ENCODE assay signal across 1 cellular context in genomic region chr1:25232027-25232865, GRCh38.
TF ChIP-seq lines count a peak whose summit lies in the region.

Gene SYF2, minus strand, starts transcription at chr1:25232502. Its CDS starts 35 bp downstream, at chr1:25232467.

TF ChIP-seq in HepG2, 621 proteins besides CTCF, POLR2A, EP300 and RAD21 (continued from another document and continues in another):
- no peak for TF ChIP-seq MLX (CRISPR knock-in tag; IDR thresholded peaks at IDR 0.05)
- no peak for TF ChIP-seq LCORL (IDR thresholded peaks at IDR 0.05)
- no peak for TF ChIP-seq LCORL (CRISPR knock-in tag; IDR thresholded peaks at IDR 0.05)
- no peak for TF ChIP-seq ZNF567 (CRISPR knock-in tag; IDR thresholded peaks at IDR 0.05; ENCODE audit: borderline replicate concordance)
- no peak for TF ChIP-seq IKZF1 (IDR thresholded peaks at IDR 0.05)
- 0 out of 2 replicates have a peak, but pooled peaks have one; percentile 80 for TF ChIP-seq DMAP1 (CRISPR knock-in tag; IDR thresholded peaks at IDR 0.05)
- no peak for TF ChIP-seq ZNF644 (CRISPR knock-in tag; IDR thresholded peaks at IDR 0.05; ENCODE audit: low read depth)
- peak; percentile 66; the same call in 1 of the 2 replicates for TF ChIP-seq DNMT3B (CRISPR knock-in tag; conservative IDR thresholded peaks at IDR 0.05)
- TF ChIP-seq TAF1 (CRISPR knock-in tag; IDR thresholded peaks at IDR 0.05) = peak; percentile 85
- no peak for TF ChIP-seq ZNF512 (CRISPR knock-in tag; IDR thresholded peaks at IDR 0.05)
- TF ChIP-seq FOXA3 (CRISPR knock-in tag; IDR thresholded peaks at IDR 0.05) = 0 out of 2 replicates have a peak, but pooled peaks have one; percentile 36
- no peak for TF ChIP-seq ZNF674 (CRISPR knock-in tag; IDR thresholded peaks at IDR 0.05; ENCODE audit: low read depth)
- TF ChIP-seq TCF7 (IDR thresholded peaks at IDR 0.05; ENCODE audit: low read depth) = no peak
- peak; percentile 71 for TF ChIP-seq SP4 (CRISPR knock-in tag; IDR thresholded peaks at IDR 0.05)
- TF ChIP-seq ONECUT2 (CRISPR knock-in tag; IDR thresholded peaks at IDR 0.05) = no peak
- TF ChIP-seq KLF9 (CRISPR knock-in tag; IDR thresholded peaks at IDR 0.05; ENCODE audit: low read depth) = no peak
- no peak for TF ChIP-seq NR2F2 (IDR thresholded peaks at IDR 0.05; ENCODE audit: borderline replicate concordance, low read depth)
- no peak for TF ChIP-seq ZNF496 (CRISPR knock-in tag; IDR thresholded peaks at IDR 0.05; ENCODE audit: insufficient replicate concordance)
- TF ChIP-seq TCF7L2 (IDR thresholded peaks at IDR 0.05; ENCODE audit: low read depth, low read length) = no peak
- TF ChIP-seq ZNF343 (CRISPR knock-in tag; IDR thresholded peaks at IDR 0.05) = no peak
- no peak; the same call in 1 of the 2 replicates for TF ChIP-seq POGK (CRISPR knock-in tag; conservative IDR thresholded peaks at IDR 0.05)
- no peak for TF ChIP-seq HINFP (CRISPR knock-in tag; IDR thresholded peaks at IDR 0.05; ENCODE audit: low read depth)
- no peak for TF ChIP-seq ZSCAN22 (CRISPR knock-in tag; IDR thresholded peaks at IDR 0.05)
- TF ChIP-seq EZH2 (conservative IDR thresholded peaks at IDR 0.05; ENCODE audit: low read depth, low read length) = no peak
- TF ChIP-seq FOSL2 (CRISPR knock-in tag; IDR thresholded peaks at IDR 0.05) = no peak
- no peak; the same call in 1 of the 2 replicates for TF ChIP-seq FOXO1 (CRISPR knock-in tag; IDR thresholded peaks at IDR 0.05)
- TF ChIP-seq ZNF616 (CRISPR knock-in tag; IDR thresholded peaks at IDR 0.05; ENCODE audit: low read depth) = 0 out of 2 replicates have a peak, but pooled peaks have one; percentile 31
- TF ChIP-seq KIAA2018 (CRISPR knock-in tag; IDR thresholded peaks at IDR 0.05; ENCODE audit: borderline replicate concordance) = no peak
- no peak for TF ChIP-seq ZNF672 (CRISPR knock-in tag; IDR thresholded peaks at IDR 0.05)
- no peak for TF ChIP-seq TSC22D2 (CRISPR knock-in tag; IDR thresholded peaks at IDR 0.05; ENCODE audit: borderline replicate concordance)
- no peak for TF ChIP-seq XBP1 (CRISPR knock-in tag; IDR thresholded peaks at IDR 0.05)
- peak; percentile 90 for TF ChIP-seq NR2C2 (CRISPR knock-in tag; IDR thresholded peaks at IDR 0.05; ENCODE audit: borderline replicate concordance)
- TF ChIP-seq TEF (CRISPR knock-in tag; IDR thresholded peaks at IDR 0.05) = no peak
- TF ChIP-seq ZNF253 (CRISPR knock-in tag; IDR thresholded peaks at IDR 0.05; ENCODE audit: borderline replicate concordance) = no peak
- 0 out of 2 replicates have a peak, but pooled peaks have one; percentile 10 for TF ChIP-seq ZNF333 (CRISPR knock-in tag; IDR thresholded peaks at IDR 0.05; ENCODE audit: borderline replicate concordance)
- no peak for TF ChIP-seq ZSCAN20 (CRISPR knock-in tag; IDR thresholded peaks at IDR 0.05; ENCODE audit: borderline replicate concordance)
- no peak for TF ChIP-seq RFXANK (CRISPR knock-in tag; IDR thresholded peaks at IDR 0.05)
- no peak for TF ChIP-seq ZBTB34 (CRISPR knock-in tag; IDR thresholded peaks at IDR 0.05)
- peak in 1 of 2 experiments; percentile 23; a peak in 1 of 4 replicates for TF ChIP-seq KLF16 (CRISPR knock-in tag; IDR thresholded peaks at IDR 0.05)
- TF ChIP-seq SP5 (CRISPR knock-in tag; IDR thresholded peaks at IDR 0.05; ENCODE audit: borderline replicate concordance, low read depth) = 0 out of 2 replicates have a peak, but pooled peaks have one; percentile 32
- TF ChIP-seq RERE (CRISPR knock-in tag; IDR thresholded peaks at IDR 0.05; ENCODE audit: low read depth) = no peak
- TF ChIP-seq ZNF776 (CRISPR knock-in tag; IDR thresholded peaks at IDR 0.05) = no peak; the same call in 1 of the 2 replicates
- no peak for TF ChIP-seq ZFP36 (IDR thresholded peaks at IDR 0.05; ENCODE audit: borderline replicate concordance, low read depth, low read length, partially characterized antibody)
